In genomic region chr2:236932711-236933300, GRCh38 we compare ENCODE assay signal across 20 cellular contexts.
A peak's percentile ranks its signal among the peaks of the same experiment; 100 is the strongest.
DNase-seq lines count a peak whose midpoint lies in the region; ATAC-seq and TF ChIP-seq lines count a peak whose summit lies in the region.
"Had no signal": no experiment of that assay in that cellular context is flagged by ENCODE, and none has a peak within 500 bp of the region (broad histone marks: within the 10 kb centered on the region; RNA-seq: fewer than 3 reads in every experiment).

No MANE protein-coding gene starts in this region.

- H3K27me3 ChIP-seq in smooth muscle cell (ENCODE audit: low read depth): no peaks in the 10 kb centered on the region

- H3K9me3 ChIP-seq in smooth muscle cell (replicated peaks; ENCODE audit: low read depth): no peaks in the 10 kb centered on the region

- H3K27ac ChIP-seq in smooth muscle cell (ENCODE audit: low read depth): peak overlapping the region; percentile 74
- H3K27ac ChIP-seq: HL-60, RWPE1 had no signal

- 35% methylated on average over 11 of the region's 12 CpGs for WGBS in smooth muscle cell (ENCODE audit: low lambda C conversion rate)

- no peak for ATAC-seq in GM19395 (IDR thresholded peaks at IDR 0.05; ENCODE audit: unreplicated experiment)

- TF ChIP-seq CTCF in smooth muscle cell (IDR thresholded peaks at IDR 0.05; ENCODE audit: borderline replicate concordance, insufficient read depth, poor library complexity, severe bottlenecking): no peak

- H3K36me3 ChIP-seq in smooth muscle cell (ENCODE audit: low read depth): no peaks in the 10 kb centered on the region

- no peaks in the 10 kb centered on the region for H3K79me2 ChIP-seq in smooth muscle cell (ENCODE audit: low read depth)

- H3K4me2 ChIP-seq in smooth muscle cell: peak overlapping the region; percentile 61

- H3K4me3 ChIP-seq in smooth muscle cell: no peak overlapping the region

- no peaks in the 10 kb centered on the region for H3K4me1 ChIP-seq in smooth muscle cell (ENCODE audit: low read depth)

- H4K20me1 ChIP-seq in smooth muscle cell (ENCODE audit: low read depth): no peaks in the 10 kb centered on the region

- no peak overlapping the region for H3K9ac ChIP-seq in smooth muscle cell (ENCODE audit: low read depth)

- peak overlapping the region; percentile 11 for H2AFZ ChIP-seq in smooth muscle cell (ENCODE audit: low read depth)

- no peaks in the 10 kb centered on the region for H3F3A ChIP-seq in smooth muscle cell (ENCODE audit: low read depth)

- DNase-seq in EH (ENCODE audit: low read depth) (peak; percentile 10), ecto neural progenitor cell (ENCODE audit: low spot score) (peak; percentile 14), islet precursor cell (peak; percentile 32), smooth muscle cell (lab: John Stamatoyannopoulos, UW; ENCODE audit: unreplicated experiment) (no peak), KBM-7 (no peak), activated gamma-delta T cell treated with Interleukin-2 at 50 U/mL for 16 hours (no peak)
- no peak for DNase-seq in central memory CD4-positive, alpha-beta T cell
- DNase-seq: GF-D8, H9, KG1, NCI-H1092, NCI-H1436, NCI-H187 treated with DMSO at 0.1 percent for 48 hours, NCI-H226, NCI-H510A treated with DMSO at 0.1 percent for 48 hours, NCI-H748 treated with DMSO at 0.1 percent for 48 hours, SHP77 treated with DMSO at 0.1 percent for 48 hours had no signal

- in situ Hi-C loops in KBM-7 (cut with MboI; ENCODE audit: low pct_unique_long_range_greater_than_20kb, low sequenced_read_pairs): no loop called here

Comparison
In these comparisons a context has a peak if more than half of its experiments do, and no peak if none do; other contexts are left out.
1. DNase-seq: peak in EH (single experiment), ecto neural progenitor cell (single experiment) and islet precursor cell (single experiment); none in smooth muscle cell (single experiment), central memory CD4-positive, alpha-beta T cell (single experiment), KBM-7 (single experiment) and activated gamma-delta T cell treated with Interleukin-2 at 50 U/mL for 16 hours (single experiment).